In the genomic region with DNA sequence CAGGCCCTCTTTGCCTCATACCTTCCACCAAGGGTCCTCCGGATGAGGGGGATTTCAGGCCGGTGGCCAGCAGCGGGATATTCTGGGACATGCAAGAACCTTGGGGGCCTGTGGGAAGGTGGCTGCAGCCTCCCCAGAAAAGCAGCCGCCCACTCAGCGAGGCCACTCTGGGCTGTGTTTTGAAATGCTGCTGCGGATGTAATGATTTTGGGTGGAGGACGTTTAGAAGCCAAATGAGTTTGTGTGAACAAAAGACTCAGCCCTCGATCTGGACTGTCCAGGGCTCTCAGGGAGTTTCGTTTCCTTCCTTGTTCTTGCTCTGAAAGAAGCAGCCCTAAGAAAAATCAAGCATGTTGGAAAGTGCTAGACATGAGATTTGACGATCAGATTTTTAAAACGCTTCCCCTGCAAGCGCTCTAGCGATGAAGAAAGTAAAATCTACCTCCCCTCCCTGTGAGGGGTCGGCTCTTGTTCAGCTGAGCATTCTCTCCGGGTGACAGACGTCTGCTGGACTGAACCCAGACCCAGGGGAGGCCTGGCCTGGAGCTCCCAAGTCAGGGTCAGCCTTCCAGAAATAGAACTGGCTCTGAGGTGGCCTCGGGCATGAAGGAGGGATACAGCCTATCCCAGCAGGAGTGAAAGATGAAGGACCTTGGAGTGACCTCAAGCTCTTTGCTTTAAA, we compare ENCODE assay signal across 2 cellular contexts.
TF ChIP-seq lines count a peak whose summit lies in the region.

No MANE protein-coding gene starts in this region.

TF ChIP-seq in liver, 16 proteins besides CTCF, POLR2A, EP300 and RAD21:
- TF ChIP-seq NR2F2 (IDR thresholded peaks at IDR 0.05) (peak; percentile 69), ZBTB33 (IDR thresholded peaks at IDR 0.05) (no peak)

TF ChIP-seq in HepG2, 621 proteins besides CTCF, POLR2A, EP300 and RAD21:
- TF ChIP-seq ZNF709 (CRISPR knock-in tag; IDR thresholded peaks at IDR 0.05) (no peak), FOXK2 (IDR thresholded peaks at IDR 0.05) (no peak)
- TF ChIP-seq, protein P1, sequence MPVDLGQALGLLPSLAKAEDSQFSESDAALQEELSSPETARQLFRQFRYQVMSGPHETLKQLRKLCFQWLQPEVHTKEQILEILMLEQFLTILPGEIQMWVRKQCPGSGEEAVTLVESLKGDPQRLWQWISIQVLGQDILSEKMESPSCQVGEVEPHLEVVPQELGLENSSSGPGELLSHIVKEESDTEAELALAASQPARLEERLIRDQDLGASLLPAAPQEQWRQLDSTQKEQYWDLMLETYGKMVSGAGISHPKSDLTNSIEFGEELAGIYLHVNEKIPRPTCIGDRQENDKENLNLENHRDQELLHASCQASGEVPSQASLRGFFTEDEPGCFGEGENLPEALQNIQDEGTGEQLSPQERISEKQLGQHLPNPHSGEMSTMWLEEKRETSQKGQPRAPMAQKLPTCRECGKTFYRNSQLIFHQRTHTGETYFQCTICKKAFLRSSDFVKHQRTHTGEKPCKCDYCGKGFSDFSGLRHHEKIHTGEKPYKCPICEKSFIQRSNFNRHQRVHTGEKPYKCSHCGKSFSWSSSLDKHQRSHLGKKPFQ (CRISPR knock-in tag; IDR thresholded peaks at IDR 0.05; ENCODE audit: insufficient replicate concordance), result no peak
